Comparison of ENCODE assay signal across 1 cellular context in genomic region chr19:33396701-33397535, GRCh38.
TF ChIP-seq lines count a peak whose summit lies in the region.

No MANE protein-coding gene starts in this region.

TF ChIP-seq in HepG2, 621 proteins besides CTCF, POLR2A, EP300 and RAD21 (continued from another document and continues in another):
- TF ChIP-seq MLX (CRISPR knock-in tag; IDR thresholded peaks at IDR 0.05) (peak; percentile 90), ZNF598 (CRISPR knock-in tag; IDR thresholded peaks at IDR 0.05; ENCODE audit: borderline replicate concordance) (0 out of 2 replicates have a peak, but pooled peaks have one; percentile 38), ZBTB43 (CRISPR knock-in tag; conservative IDR thresholded peaks at IDR 0.05) (0 out of 2 replicates have a peak, but pooled peaks have one; percentile 71), PHF5A (CRISPR knock-in tag; IDR thresholded peaks at IDR 0.05; ENCODE audit: low read depth, unreplicated experiment) (peak; percentile 52), SP4 (CRISPR knock-in tag; IDR thresholded peaks at IDR 0.05) (peak; percentile 77; the same call in 1 of the 2 replicates), ZNF441 (CRISPR knock-in tag; IDR thresholded peaks at IDR 0.05; ENCODE audit: borderline replicate concordance) (peak; percentile 61; the same call in 1 of the 2 replicates), KLF6 (CRISPR knock-in tag; IDR thresholded peaks at IDR 0.05) (no peak), ZNF850 (CRISPR knock-in tag; conservative IDR thresholded peaks at IDR 0.05) (no peak), SIX4 (CRISPR knock-in tag; IDR thresholded peaks at IDR 0.05) (peak; percentile 58; the same call in 1 of the 2 replicates), RARA (CRISPR knock-in tag; IDR thresholded peaks at IDR 0.05) (peak; percentile 100), POGZ (CRISPR knock-in tag; IDR thresholded peaks at IDR 0.05) (peak; percentile 87), ZNF121 (CRISPR knock-in tag; IDR thresholded peaks at IDR 0.05) (peak; percentile 66; the same call in 1 of the 2 replicates), ZBTB40 (IDR thresholded peaks at IDR 0.05) (no peak), ZBTB40 (CRISPR knock-in tag; IDR thresholded peaks at IDR 0.05) (peak; percentile 63; the same call in 1 of the 2 replicates), ELF3 (CRISPR knock-in tag; IDR thresholded peaks at IDR 0.05) (peak; percentile 90), ZNF343 (CRISPR knock-in tag; IDR thresholded peaks at IDR 0.05) (no peak), ZNF816 (CRISPR knock-in tag; IDR thresholded peaks at IDR 0.05; ENCODE audit: borderline replicate concordance) (no peak), ZNF777 (CRISPR knock-in tag; IDR thresholded peaks at IDR 0.05) (no peak), ZBTB4 (CRISPR knock-in tag; IDR thresholded peaks at IDR 0.05; ENCODE audit: borderline replicate concordance) (peak; percentile 77; the same call in 1 of the 2 replicates), NFKB2 (CRISPR knock-in tag; IDR thresholded peaks at IDR 0.05; ENCODE audit: borderline replicate concordance) (peak; percentile 67; the same call in 1 of the 2 replicates), RNF2 (conservative IDR thresholded peaks at IDR 0.05; ENCODE audit: low read depth) (no peak; the same call in 1 of the 2 replicates)
- TF ChIP-seq, protein P1, sequence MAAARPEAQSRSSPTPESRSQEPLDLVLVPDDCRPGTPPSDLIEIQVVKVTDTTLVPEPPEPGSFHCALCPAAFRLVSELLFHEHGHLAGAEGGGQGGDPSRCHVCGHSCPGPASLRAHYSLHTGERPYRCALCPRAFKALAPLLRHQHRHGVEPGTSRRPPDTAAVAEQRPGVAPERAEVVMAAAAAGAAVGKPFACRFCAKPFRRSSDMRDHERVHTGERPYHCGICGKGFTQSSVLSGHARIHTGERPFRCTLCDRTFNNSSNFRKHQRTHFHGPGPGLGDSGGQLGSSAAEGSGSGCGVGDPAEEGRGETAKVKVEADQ (CRISPR knock-in tag; IDR thresholded peaks at IDR 0.05; ENCODE audit: borderline replicate concordance): peak; percentile 63; the same call in 1 of the 2 replicates
- TF ChIP-seq, protein P2, sequence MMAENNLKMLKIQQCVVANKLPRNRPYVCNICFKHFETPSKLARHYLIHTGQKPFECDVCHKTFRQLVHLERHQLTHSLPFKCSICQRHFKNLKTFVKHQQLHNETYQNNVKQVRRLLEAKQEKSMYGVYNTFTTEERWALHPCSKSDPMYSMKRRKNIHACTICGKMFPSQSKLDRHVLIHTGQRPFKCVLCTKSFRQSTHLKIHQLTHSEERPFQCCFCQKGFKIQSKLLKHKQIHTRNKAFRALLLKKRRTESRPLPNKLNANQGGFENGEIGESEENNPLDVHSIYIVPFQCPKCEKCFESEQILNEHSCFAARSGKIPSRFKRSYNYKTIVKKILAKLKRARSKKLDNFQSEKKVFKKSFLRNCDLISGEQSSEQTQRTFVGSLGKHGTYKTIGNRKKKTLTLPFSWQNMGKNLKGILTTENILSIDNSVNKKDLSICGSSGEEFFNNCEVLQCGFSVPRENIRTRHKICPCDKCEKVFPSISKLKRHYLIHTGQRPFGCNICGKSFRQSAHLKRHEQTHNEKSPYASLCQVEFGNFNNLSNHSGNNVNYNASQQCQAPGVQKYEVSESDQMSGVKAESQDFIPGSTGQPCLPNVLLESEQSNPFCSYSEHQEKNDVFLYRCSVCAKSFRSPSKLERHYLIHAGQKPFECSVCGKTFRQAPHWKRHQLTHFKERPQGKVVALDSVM (CRISPR knock-in tag; IDR thresholded peaks at IDR 0.05): peak; percentile 75
- TF ChIP-seq, protein P3, sequence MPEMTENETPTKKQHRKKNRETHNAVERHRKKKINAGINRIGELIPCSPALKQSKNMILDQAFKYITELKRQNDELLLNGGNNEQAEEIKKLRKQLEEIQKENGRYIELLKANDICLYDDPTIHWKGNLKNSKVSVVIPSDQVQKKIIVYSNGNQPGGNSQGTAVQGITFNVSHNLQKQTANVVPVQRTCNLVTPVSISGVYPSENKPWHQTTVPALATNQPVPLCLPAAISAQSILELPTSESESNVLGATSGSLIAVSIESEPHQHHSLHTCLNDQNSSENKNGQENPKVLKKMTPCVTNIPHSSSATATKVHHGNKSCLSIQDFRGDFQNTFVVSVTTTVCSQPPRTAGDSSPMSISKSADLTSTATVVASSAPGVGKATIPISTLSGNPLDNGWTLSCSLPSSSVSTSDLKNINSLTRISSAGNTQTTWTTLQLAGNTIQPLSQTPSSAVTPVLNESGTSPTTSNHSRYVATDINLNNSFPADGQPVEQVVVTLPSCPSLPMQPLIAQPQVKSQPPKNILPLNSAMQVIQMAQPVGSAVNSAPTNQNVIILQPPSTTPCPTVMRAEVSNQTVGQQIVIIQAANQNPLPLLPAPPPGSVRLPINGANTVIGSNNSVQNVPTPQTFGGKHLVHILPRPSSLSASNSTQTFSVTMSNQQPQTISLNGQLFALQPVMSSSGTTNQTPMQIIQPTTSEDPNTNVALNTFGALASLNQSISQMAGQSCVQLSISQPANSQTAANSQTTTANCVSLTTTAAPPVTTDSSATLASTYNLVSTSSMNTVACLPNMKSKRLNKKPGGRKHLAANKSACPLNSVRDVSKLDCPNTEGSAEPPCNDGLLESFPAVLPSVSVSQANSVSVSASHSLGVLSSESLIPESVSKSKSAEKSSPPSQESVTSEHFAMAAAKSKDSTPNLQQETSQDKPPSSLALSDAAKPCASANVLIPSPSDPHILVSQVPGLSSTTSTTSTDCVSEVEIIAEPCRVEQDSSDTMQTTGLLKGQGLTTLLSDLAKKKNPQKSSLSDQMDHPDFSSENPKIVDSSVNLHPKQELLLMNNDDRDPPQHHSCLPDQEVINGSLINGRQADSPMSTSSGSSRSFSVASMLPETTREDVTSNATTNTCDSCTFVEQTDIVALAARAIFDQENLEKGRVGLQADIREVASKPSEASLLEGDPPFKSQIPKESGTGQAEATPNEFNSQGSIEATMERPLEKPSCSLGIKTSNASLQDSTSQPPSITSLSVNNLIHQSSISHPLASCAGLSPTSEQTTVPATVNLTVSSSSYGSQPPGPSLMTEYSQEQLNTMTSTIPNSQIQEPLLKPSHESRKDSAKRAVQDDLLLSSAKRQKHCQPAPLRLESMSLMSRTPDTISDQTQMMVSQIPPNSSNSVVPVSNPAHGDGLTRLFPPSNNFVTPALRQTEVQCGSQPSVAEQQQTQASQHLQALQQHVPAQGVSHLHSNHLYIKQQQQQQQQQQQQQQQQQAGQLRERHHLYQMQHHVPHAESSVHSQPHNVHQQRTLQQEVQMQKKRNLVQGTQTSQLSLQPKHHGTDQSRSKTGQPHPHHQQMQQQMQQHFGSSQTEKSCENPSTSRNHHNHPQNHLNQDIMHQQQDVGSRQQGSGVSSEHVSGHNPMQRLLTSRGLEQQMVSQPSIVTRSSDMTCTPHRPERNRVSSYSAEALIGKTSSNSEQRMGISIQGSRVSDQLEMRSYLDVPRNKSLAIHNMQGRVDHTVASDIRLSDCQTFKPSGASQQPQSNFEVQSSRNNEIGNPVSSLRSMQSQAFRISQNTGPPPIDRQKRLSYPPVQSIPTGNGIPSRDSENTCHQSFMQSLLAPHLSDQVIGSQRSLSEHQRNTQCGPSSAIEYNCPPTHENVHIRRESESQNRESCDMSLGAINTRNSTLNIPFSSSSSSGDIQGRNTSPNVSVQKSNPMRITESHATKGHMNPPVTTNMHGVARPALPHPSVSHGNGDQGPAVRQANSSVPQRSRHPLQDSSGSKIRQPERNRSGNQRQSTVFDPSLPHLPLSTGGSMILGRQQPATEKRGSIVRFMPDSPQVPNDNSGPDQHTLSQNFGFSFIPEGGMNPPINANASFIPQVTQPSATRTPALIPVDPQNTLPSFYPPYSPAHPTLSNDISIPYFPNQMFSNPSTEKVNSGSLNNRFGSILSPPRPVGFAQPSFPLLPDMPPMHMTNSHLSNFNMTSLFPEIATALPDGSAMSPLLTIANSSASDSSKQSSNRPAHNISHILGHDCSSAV (CRISPR knock-in tag; IDR thresholded peaks at IDR 0.05; ENCODE audit: borderline replicate concordance): 0 out of 2 replicates have a peak, but pooled peaks have one; percentile 41
